ENCODE assay signal across 8 cellular contexts in genomic region chr7:130896898-130897514, GRCh38.
DNase-seq lines count a peak whose midpoint lies in the region; ATAC-seq and TF ChIP-seq lines count a peak whose summit lies in the region.

No MANE protein-coding gene starts in this region.

- H3K27ac Mint-ChIP-seq in activated naive CD4-positive, alpha-beta T cell treated with anti-CD3 and anti-CD28 coated beads, Interleukin-2, amount 10 ng/mL, durations not matched to agents 7 days and 5 days = peak overlapping the region; percentile 83
- H3K27ac Mint-ChIP-seq in osteocyte (ENCODE audit: unreplicated experiment) = peak overlapping the region; percentile 91
- peak overlapping the region; percentile 68 for H3K27ac Mint-ChIP-seq in type B pancreatic cell

- no peaks in the 10 kb centered on the region for H3K9me3 Mint-ChIP-seq in activated naive CD4-positive, alpha-beta T cell treated with anti-CD3 and anti-CD28 coated beads, Interleukin-2, amount 10 ng/mL, durations not matched to agents 7 days and 5 days
- no peaks in the 10 kb centered on the region for H3K9me3 Mint-ChIP-seq in osteocyte (ENCODE audit: unreplicated experiment)
- H3K9me3 Mint-ChIP-seq in type B pancreatic cell = peaks cover 4% of the 10 kb centered on the region

- no peak overlapping the region for H3K4me3 Mint-ChIP-seq in activated naive CD4-positive, alpha-beta T cell treated with anti-CD3 and anti-CD28 coated beads, Interleukin-2, amount 10 ng/mL, durations not matched to agents 7 days and 5 days
- peak overlapping the region; percentile 23 for H3K4me3 Mint-ChIP-seq in osteocyte (ENCODE audit: unreplicated experiment)
- H3K4me3 Mint-ChIP-seq in type B pancreatic cell = peak overlapping the region; percentile 49

- in situ Hi-C loops in SK-MEL-5 (cut with HindIII; ENCODE audit: low pct_unique_long_range_greater_than_20kb, low sequenced_read_pairs) = no loop called here

- peak; percentile 60 for DNase-seq in GM06990 (ENCODE audit: extremely low read depth, insufficient read length)
- DNase-seq in HT-29 (ENCODE audit: low spot score) = peak; percentile 89
- peak; percentile 94 for DNase-seq in SK-MEL-5 (ENCODE audit: low read depth, low spot score)
- DNase-seq in activated naive CD4-positive, alpha-beta T cell treated with anti-CD3 and anti-CD28 coated beads, Interleukin-2, amount 10 ng/mL, durations not matched to agents 7 days and 5 days = peak; percentile 82
- peak; percentile 82 for DNase-seq in globus pallidus (ENCODE audit: low spot score)
- DNase-seq in osteocyte (ENCODE audit: extremely low spot score, unreplicated experiment) = peak; percentile 89
- DNase-seq in type B pancreatic cell (ENCODE audit: extremely low spot score, unreplicated experiment) = no peak

- no peaks in the 10 kb centered on the region for H3K27me3 Mint-ChIP-seq in activated naive CD4-positive, alpha-beta T cell treated with anti-CD3 and anti-CD28 coated beads, Interleukin-2, amount 10 ng/mL, durations not matched to agents 7 days and 5 days
- H3K27me3 Mint-ChIP-seq in osteocyte (ENCODE audit: unreplicated experiment) (no peaks in the 10 kb centered on the region), type B pancreatic cell (peaks cover 54% of the 10 kb centered on the region)

- no peak for ATAC-seq in HG02571 (IDR thresholded peaks at IDR 0.05; ENCODE audit: unreplicated experiment)

- no peak overlapping the region for H3K4me3 ChIP-seq in GM06990 (replicated peaks; ENCODE audit: low read depth, low read length)

- peaks cover 21% of the 10 kb centered on the region for H3K36me3 ChIP-seq in GM06990 (ENCODE audit: control insufficient read depth, insufficient read depth, low read length)

- peaks cover 74% of the 10 kb centered on the region for H3K36me3 Mint-ChIP-seq in activated naive CD4-positive, alpha-beta T cell treated with anti-CD3 and anti-CD28 coated beads, Interleukin-2, amount 10 ng/mL, durations not matched to agents 7 days and 5 days
- H3K36me3 Mint-ChIP-seq in osteocyte (ENCODE audit: unreplicated experiment) (peaks cover 20% of the 10 kb centered on the region), type B pancreatic cell (no peaks in the 10 kb centered on the region)

- peaks cover 83% of the 10 kb centered on the region for H3K4me1 Mint-ChIP-seq in activated naive CD4-positive, alpha-beta T cell treated with anti-CD3 and anti-CD28 coated beads, Interleukin-2, amount 10 ng/mL, durations not matched to agents 7 days and 5 days
- H3K4me1 Mint-ChIP-seq in osteocyte (ENCODE audit: unreplicated experiment) = peaks cover 78% of the 10 kb centered on the region
- H3K4me1 Mint-ChIP-seq in type B pancreatic cell (ENCODE audit: unreplicated experiment) = peaks cover 51% of the 10 kb centered on the region

- TF ChIP-seq CTCF in GM06990 (IDR thresholded peaks at IDR 0.05; ENCODE audit: insufficient read depth, low read length, poor library complexity, severe bottlenecking) = peak; percentile 78
- peak; percentile 87 for TF ChIP-seq CTCF in osteocyte (IDR thresholded peaks at IDR 0.05)
- TF ChIP-seq CTCF in type B pancreatic cell (conservative IDR thresholded peaks at IDR 0.05) = peak; percentile 92

- no peaks in the 10 kb centered on the region for H3K27me3 ChIP-seq in GM06990 (replicated peaks; ENCODE audit: control insufficient read depth, insufficient read depth, low read length)

- CTCF ChIA-PET in activated naive CD4-positive, alpha-beta T cell treated with anti-CD3 and anti-CD28 coated beads, Interleukin-2, amount 10 ng/mL, durations not matched to agents 7 days and 5 days (lab: Charles Lee) = interaction anchor here (0.6 to 8.0 kb wide), 63 partner anchors 8 to 615 kb away, joined by 3 to 128 read pairs (median 5); no protein-coding TSS in a partner anchor
